Comparison of ENCODE assay signal across 9 cellular contexts in the genomic region with DNA sequence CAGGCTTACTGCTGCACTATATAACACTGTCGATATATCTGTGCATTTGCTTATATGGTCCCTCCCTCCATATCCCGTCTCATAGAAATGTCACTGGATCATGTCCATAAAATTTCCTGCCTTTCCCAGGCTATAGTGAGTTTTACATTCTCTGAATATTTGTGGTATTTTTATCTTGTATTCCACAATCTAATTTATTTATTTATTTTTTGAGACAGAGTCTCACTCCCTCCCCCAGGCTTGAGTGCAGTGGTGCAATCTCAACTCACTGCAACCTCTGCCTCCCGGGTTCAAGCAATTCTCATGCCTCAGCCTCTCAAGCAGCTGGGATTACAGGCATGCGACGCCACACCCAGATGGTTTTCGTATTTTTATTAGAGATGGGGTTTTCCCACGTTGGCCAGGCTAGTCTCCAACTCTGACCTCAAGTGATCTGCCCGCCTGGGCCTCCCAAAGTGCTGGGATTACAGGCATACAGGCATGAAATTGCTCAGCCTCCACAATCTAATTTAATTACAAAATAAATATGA. TPM values are rescaled to one million over a fixed set of nuclear protein-coding genes. Genes with fewer than 3 reads are reported as not detected.
DNase-seq lines count a peak whose midpoint lies in the region; ATAC-seq and TF ChIP-seq lines count a peak whose summit lies in the region.
"Had no signal": no experiment of that assay in that cellular context is flagged by ENCODE, and none has a peak within 500 bp of the region (broad histone marks: within the 10 kb centered on the region; RNA-seq: fewer than 3 reads in every experiment).

No MANE protein-coding gene starts in this region.

- H3K4me1 Mint-ChIP-seq in CD14-positive monocyte: no peaks in the 10 kb centered on the region

- no peaks in the 10 kb centered on the region for H3K9me3 ChIP-seq in sigmoid colon

- H3K9me3 Mint-ChIP-seq in CD14-positive monocyte: peaks cover 0 to 3% (median 0%) of the 10 kb centered on the region in 7 donors

- H3K4me3 Mint-ChIP-seq in CD14-positive monocyte: no peak overlapping the region

- H3K4me3 ChIP-seq in GM12865 (ENCODE audit: low read depth, low read length): no peak overlapping the region
- peak overlapping the region in 1 of 4 donors; percentile 8 for H3K4me3 ChIP-seq in sigmoid colon

- DNase-seq in GM12865 (ENCODE audit: low read depth): peak; percentile 55
- DNase-seq in T1000 (lab: John Stamatoyannopoulos, UW): peak; percentile 84
- DNase-seq in glomerular endothelial cell (ENCODE audit: extremely low read depth, low read depth, low spot score): peak; percentile 78
- DNase-seq in sigmoid colon: peak; percentile 63
- DNase-seq in CD14-positive monocyte (ENCODE audit: low spot score): no peak
- DNase-seq: OCI-M1 had no signal

- peak overlapping the region in 3 of 4 donors; percentile 17 to 52 (median 52) for H3K27ac ChIP-seq in sigmoid colon

- WGBS in sigmoid colon, 2 donors: 12 to 39% methylated on average over 8 of the region's 8 CpGs

- TF ChIP-seq CTCF in GM12865 (IDR thresholded peaks at IDR 0.05; ENCODE audit: insufficient read depth, low read depth, low read length, missing control alignments) (no peak), sigmoid colon (IDR thresholded peaks at IDR 0.05) (no peak), CD14-positive monocyte (IDR thresholded peaks at IDR 0.05) (no peak)

- TF ChIP-seq EP300 in sigmoid colon (IDR thresholded peaks at IDR 0.05): no peak

- intact Hi-C loops in sigmoid colon (cut with DNase I): no loop called here
- intact Hi-C loops in CD14-positive monocyte (cut with micrococcal nuclease): no loop called here

- H3K36me3 ChIP-seq in sigmoid colon: peaks cover 0 to 19% (median 4%) of the 10 kb centered on the region in 4 donors

- H3K27ac Mint-ChIP-seq in CD14-positive monocyte: peak overlapping the region in 1 of 7 donors; percentile 38

- TF ChIP-seq POLR2A in sigmoid colon (IDR thresholded peaks at IDR 0.05): no peak

- peaks cover 19 to 25% of the 10 kb centered on the region in 2 donors for H3K36me3 Mint-ChIP-seq in CD14-positive monocyte

- no peak for ATAC-seq in HG03280 (IDR thresholded peaks at IDR 0.05; ENCODE audit: unreplicated experiment)
- no peak for ATAC-seq in GM21515 (IDR thresholded peaks at IDR 0.05; ENCODE audit: unreplicated experiment)
- ATAC-seq in HG02884 (IDR thresholded peaks at IDR 0.05; ENCODE audit: unreplicated experiment): no peak

- peaks cover 0 to 17% (median 16%) of the 10 kb centered on the region in 4 donors for H3K4me1 ChIP-seq in sigmoid colon

- no peaks in the 10 kb centered on the region for H3K27me3 Mint-ChIP-seq in CD14-positive monocyte (ENCODE audit: low read depth in 3 of 3)

- no peaks in the 10 kb centered on the region for H3K27me3 ChIP-seq in sigmoid colon

RNA-seq across cellular contexts. Expression of a gene that starts 12.9 kb away (rescaled TPM):
- total RNA-seq in glomerular endothelial cell (26.3 and 36.4 TPM in 2 replicates), sigmoid colon (10 to 100 TPM; 20.2 to 37.8 (median 25.7) TPM)
- polyA plus RNA-seq in sigmoid colon (10 to 100 TPM in 1 of 3 donors, 1 to 10 TPM in 2; 6.5 to 10.2 (median 7.2) TPM), CD14-positive monocyte (1 to 10 TPM; 2.7 to 5.3 TPM)
